ENCODE assay signal across 8 cellular contexts in the genomic region with DNA sequence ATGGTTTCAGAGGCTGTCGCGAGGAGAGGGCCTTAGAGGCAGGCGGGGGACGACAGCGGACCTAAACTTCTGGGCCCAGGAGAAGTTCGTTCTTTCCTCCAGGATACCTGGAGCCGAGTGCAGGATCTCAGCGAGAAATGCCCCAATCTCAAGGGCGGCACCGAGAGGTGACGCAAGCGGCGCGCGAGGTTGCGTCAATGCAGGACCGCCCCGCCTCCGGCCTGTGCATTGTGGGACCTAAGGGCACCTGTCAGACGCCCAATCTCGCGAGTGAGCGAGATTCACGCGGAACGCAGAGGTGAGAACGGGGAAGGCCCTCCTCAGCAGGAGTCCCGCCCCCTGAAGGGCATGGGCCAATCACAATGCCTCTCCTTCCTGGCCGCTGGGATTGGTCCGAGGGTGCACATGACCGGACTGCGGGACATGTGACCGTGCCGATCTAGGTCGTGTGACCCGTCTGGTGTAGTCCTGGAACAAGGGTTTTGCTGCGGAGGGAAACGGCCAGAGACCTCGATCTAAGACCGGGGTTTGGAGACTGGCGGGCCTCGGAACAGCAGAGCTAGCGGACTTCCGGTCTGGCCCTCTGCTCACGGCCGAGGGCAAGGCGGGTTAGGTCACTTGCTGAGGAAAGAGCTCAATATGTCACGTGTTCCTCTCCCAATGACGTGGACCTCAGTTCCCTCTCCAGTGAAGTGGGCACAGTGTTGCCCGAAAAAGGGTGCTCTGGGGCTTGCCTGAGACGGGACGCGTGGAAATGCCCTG. TPM values are rescaled to one million over a fixed set of nuclear protein-coding genes. Genes with fewer than 3 reads are reported as not detected.
A peak's percentile ranks its signal among the peaks of the same experiment; 100 is the strongest.
DNase-seq lines count a peak whose midpoint lies in the region; ATAC-seq lines count a peak whose summit lies in the region.

No MANE protein-coding gene starts in this region.

- H3K9me3 ChIP-seq in effector memory CD4-positive, alpha-beta T cell (ENCODE audit: control insufficient read depth, low read length): no peaks in the 10 kb centered on the region

- peak overlapping the region; percentile 97 for H3K27ac ChIP-seq in effector memory CD4-positive, alpha-beta T cell (ENCODE audit: insufficient read depth, low read length, poor library complexity, severe bottlenecking)

- peaks cover 12% of the 10 kb centered on the region for H3K4me1 ChIP-seq in effector memory CD4-positive, alpha-beta T cell (ENCODE audit: control insufficient read depth, insufficient read depth, low read length, poor library complexity, severe bottlenecking)

- peak overlapping the region; percentile 76 for H3K4me3 ChIP-seq in effector memory CD4-positive, alpha-beta T cell (ENCODE audit: insufficient read depth, low read depth, low read length, poor library complexity, severe bottlenecking)

- no peaks in the 10 kb centered on the region for H3K27me3 ChIP-seq in effector memory CD4-positive, alpha-beta T cell (replicated peaks; ENCODE audit: control insufficient read depth, insufficient read depth, low read length, poor library complexity, severe bottlenecking)

- no peaks in the 10 kb centered on the region for H3K36me3 ChIP-seq in effector memory CD4-positive, alpha-beta T cell (ENCODE audit: control insufficient read depth, insufficient read depth, low read length)

- ATAC-seq in GM21367 (IDR thresholded peaks at IDR 0.05; ENCODE audit: unreplicated experiment): peak; percentile 96

- DNase-seq in COR-L47 (lab: John Stamatoyannopoulos, UW) (peak; percentile 100), HT1080 (ENCODE audit: low read depth) (peak; percentile 100), NOMO-1 (lab: John Stamatoyannopoulos, UW; ENCODE audit: unreplicated experiment in 2 of 2) (peak; percentile 98), lung microvascular endothelial cell (ENCODE audit: low read depth in 2 of 2) (peak; percentile 100)
- peak; percentile 96 to 99 (median 98) for DNase-seq in activated CD8-positive, alpha-beta memory T cell treated with anti-CD3 and anti-CD28 coated beads for 48 hours (ENCODE audit: low read depth in 2 of 3, low spot score in 2 of 3)
- DNase-seq in effector memory CD4-positive, alpha-beta T cell: peak; percentile 97 to 100 (median 100)
- DNase-seq in stimulated activated CD4-positive, alpha-beta T cell treated with anti-CD3 and anti-CD28 coated beads, TNF-alpha, amount 100 ng/mL, for 4 hours (ENCODE audit: low read depth in 3 of 3): peak; percentile 98 to 100 (median 99)

RNA-seq across cellular contexts. Expression of a gene that starts 16.3 kb away (rescaled TPM):
- total RNA-seq in HT1080 (2014; rRNA removed; shearing (Covaris generic)): 406 and 409 TPM in 2 replicates
- 93.5 and 122 TPM in 2 replicates for polyA plus RNA-seq in HT1080 (2015; cell fraction: cytosol; rRNA removed)
- 1,621 and 1,726 TPM in 2 replicates for polyA plus RNA-seq in HT1080 (2015; cell fraction: nucleus; rRNA removed)
- 255 and 265 TPM in 2 replicates for total RNA-seq in lung microvascular endothelial cell

Comparison
In these comparisons a context has a peak if more than half of its experiments do, and no peak if none do; other contexts are left out.
1. Peak in every context shown above with its lines: DNase-seq, ATAC-seq, H3K4me3 ChIP-seq and H3K27ac ChIP-seq.